Comparison of ENCODE assay signal across 19 cellular contexts in genomic region chr13:93466502-93467036, GRCh38.
"Had no signal": no experiment of that assay in that cellular context is flagged by ENCODE, and none has a peak within 500 bp of the region (broad histone marks: within the 10 kb centered on the region; RNA-seq: fewer than 3 reads in every experiment).

No MANE protein-coding gene starts in this region.

- ATAC-seq: gastroesophageal sphincter, left cardiac atrium, left ventricle myocardium superior, sciatic nerve had no signal

- H3K36me3 ChIP-seq: gastroesophageal sphincter, prostate gland, stomach had no signal

- H3K79me2 ChIP-seq: parathyroid adenoma had no signal

- H3K4me1 ChIP-seq: gastroesophageal sphincter, parathyroid adenoma, prostate gland, stomach had no signal

- H2AFZ ChIP-seq: parathyroid adenoma had no signal

- DNase-seq: cortex of kidney; dorsolateral prefrontal cortex; effector CD8-positive, alpha-beta T cell; glutamatergic neuron; kidney; left cardiac atrium; left ventricle myocardium superior; mesendoderm; naive B cell; nephron progenitor cell; small intestine; stimulated activated CD4-positive, alpha-beta T cell treated with anti-CD3 and anti-CD28 coated beads, Interleukin-12 subunit alpha, Interleukin-12 subunit beta, amount 100 ng/mL, for 4 hours; stimulated activated naive CD4-positive, alpha-beta T cell; stomach; trophoblast cell had no signal

- H3K4me3 ChIP-seq: dorsolateral prefrontal cortex, gastroesophageal sphincter, prostate gland, stomach had no signal

- H3K27me3 ChIP-seq: dorsolateral prefrontal cortex, gastroesophageal sphincter, stomach had no signal

- H3K9me3 ChIP-seq: prostate gland had no signal

- H3K27ac ChIP-seq: dorsolateral prefrontal cortex, gastroesophageal sphincter, parathyroid adenoma, prostate gland, stomach had no signal
